In genomic region chr6:137705166-137706064, GRCh38 we compare ENCODE assay signal across 8 cellular contexts.
DNase-seq lines count a peak whose midpoint lies in the region; ATAC-seq, FAIRE-seq and TF ChIP-seq lines count a peak whose summit lies in the region.

No MANE protein-coding gene starts in this region.

- TF ChIP-seq CTCF in astrocyte (IDR thresholded peaks at IDR 0.05; ENCODE audit: insufficient read depth, low read depth, low read length): peak; percentile 94

- H3K36me3 ChIP-seq in astrocyte (ENCODE audit: insufficient read depth, low read length): no peaks in the 10 kb centered on the region

- no peak for ATAC-seq in GM21515 (IDR thresholded peaks at IDR 0.05; ENCODE audit: unreplicated experiment)

- FAIRE-seq in astrocyte (lab: Jason Lieb, UNC): no peak

- H3K4me1 ChIP-seq in astrocyte (ENCODE audit: insufficient read depth, low read length): peaks cover 4% of the 10 kb centered on the region

- H3K27ac Mint-ChIP-seq in astrocyte (ENCODE audit: unreplicated experiment): peak overlapping the region; percentile 41

- no peaks in the 10 kb centered on the region for H3K9me3 ChIP-seq in astrocyte (ENCODE audit: insufficient read depth, low read depth, low read length)

- H3K9me3 Mint-ChIP-seq in astrocyte (ENCODE audit: unreplicated experiment): no peaks in the 10 kb centered on the region

- peaks cover 1% of the 10 kb centered on the region for H3K4me1 Mint-ChIP-seq in astrocyte (ENCODE audit: low read depth, unreplicated experiment)

- H3K27me3 ChIP-seq in astrocyte (ENCODE audit: insufficient read depth, low read length): no peaks in the 10 kb centered on the region

- no peak overlapping the region for H2AFZ ChIP-seq in astrocyte (ENCODE audit: low read depth, low read length)

- H3K27ac ChIP-seq in astrocyte (ENCODE audit: low read depth, low read length): no peak overlapping the region

- H3K79me2 ChIP-seq in astrocyte (ENCODE audit: insufficient read depth, low read length): no peaks in the 10 kb centered on the region

- no peak overlapping the region for H3K4me2 ChIP-seq in astrocyte (ENCODE audit: low read length)

- no peaks in the 10 kb centered on the region for H4K20me1 ChIP-seq in astrocyte (ENCODE audit: insufficient read depth, low read length)

- H3K4me3 Mint-ChIP-seq in astrocyte (ENCODE audit: unreplicated experiment): no peak overlapping the region

- H3K36me3 Mint-ChIP-seq in astrocyte (ENCODE audit: low read depth, unreplicated experiment): no peaks in the 10 kb centered on the region

- H3K9ac ChIP-seq in astrocyte (ENCODE audit: low read length): no peak overlapping the region

- DNase-seq in NCI-H446 (lab: John Stamatoyannopoulos, UW) (peak; percentile 3 to 27), NCI-H446 treated with DMSO at 0.1 percent for 48 hours (lab: John Stamatoyannopoulos, UW) (no peak), LHCN-M2 (ENCODE audit: low read depth) (peak; percentile 56), T1000 (lab: John Stamatoyannopoulos, UW) (peak; percentile 34), astrocyte (ENCODE audit: low read depth) (peak; percentile 18), iPS-NIHi11 (ENCODE audit: low spot score) (peak; percentile 68)
- DNase-seq in stimulated activated CD4-positive, alpha-beta T cell treated with anti-CD3 and anti-CD28 coated beads, Interleukin-1b, Interleukin-23, amount 100 ng/mL, for 24 hours (ENCODE audit: low read depth in 4 of 4, low spot score in 1 of 4): peak in 3 of 4 experiments; percentile 50 to 63 (median 54)

- no peak overlapping the region for H3K4me3 ChIP-seq in astrocyte (ENCODE audit: insufficient read depth, low read depth, low read length)

- no peaks in the 10 kb centered on the region for H3K27me3 Mint-ChIP-seq in astrocyte (ENCODE audit: low read depth, unreplicated experiment)
